8 cellular contexts compared by ENCODE assay signal in the genomic region with DNA sequence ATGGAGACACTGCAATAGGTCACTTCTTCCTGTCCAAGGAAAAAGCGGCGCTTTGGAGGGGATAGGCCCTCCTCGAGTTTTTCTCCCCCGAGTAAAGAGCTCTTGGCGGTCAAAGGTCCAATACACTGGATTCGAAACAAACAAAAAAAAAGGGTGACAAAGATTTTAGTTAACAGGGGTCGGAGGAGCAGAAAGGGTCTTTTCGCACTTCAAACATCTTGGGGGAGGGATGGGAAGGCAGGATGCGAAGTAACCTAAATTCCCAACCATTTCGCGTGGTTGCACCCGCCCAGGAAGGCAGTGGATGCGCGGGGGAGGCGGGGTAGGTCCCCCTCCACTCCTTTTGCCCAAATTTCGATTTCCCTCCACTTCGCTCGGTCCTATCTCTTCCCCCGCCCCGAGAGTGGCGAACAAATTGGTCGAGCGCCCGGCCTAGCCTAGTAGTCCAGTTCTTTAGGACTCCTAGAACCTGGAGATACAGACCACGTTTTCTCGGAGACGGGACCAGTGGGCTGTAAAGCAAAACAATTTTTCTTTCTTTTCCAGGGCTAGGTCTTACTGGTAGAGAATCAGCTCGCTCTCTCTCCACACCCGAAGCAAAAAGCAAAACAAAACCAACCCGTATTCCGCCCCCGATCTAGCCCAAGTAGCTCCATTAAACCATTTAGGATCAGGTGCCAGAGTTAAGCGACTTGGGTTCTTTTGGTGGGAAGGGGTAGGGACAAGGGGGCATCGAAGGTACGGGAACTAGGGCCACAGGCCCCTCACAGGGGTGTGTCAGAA. TPM values are rescaled to one million over a fixed set of nuclear protein-coding genes. Genes with fewer than 3 reads are reported as not detected.
DNase-seq lines count a peak whose midpoint lies in the region; ATAC-seq, FAIRE-seq and TF ChIP-seq lines count a peak whose summit lies in the region.

No MANE protein-coding gene starts in this region.

- H3K27me3 ChIP-seq in right cardiac atrium (ENCODE audit: control insufficient read depth, insufficient read depth): no peaks in the 10 kb centered on the region

- DNase-seq in A549 (ENCODE audit: low read depth in 1 of 2, low spot score in 1 of 2) (peak; percentile 26 to 64), NCI-H82 treated with DMSO at 0.1 percent for 48 hours (lab: John Stamatoyannopoulos, UW; ENCODE audit: unreplicated experiment) (peak; percentile 33), amygdala (lab: John Stamatoyannopoulos, UW) (peak in 43 of 56 donors; percentile 1 to 51 (median 13)), right cardiac atrium (peak; percentile 61 to 87 (median 83)), posterior vena cava (ENCODE audit: low spot score) (peak; percentile 85)

- ATAC-seq in A549: peak; percentile 16 to 21
- ATAC-seq in GM18498 (IDR thresholded peaks at IDR 0.05; ENCODE audit: unreplicated experiment): peak; percentile 2
- ATAC-seq in right cardiac atrium: peak; percentile 23 to 46
- no peak for ATAC-seq in GM21737 (IDR thresholded peaks at IDR 0.05; ENCODE audit: unreplicated experiment)
- no peak for ATAC-seq in GM21367 (IDR thresholded peaks at IDR 0.05; ENCODE audit: unreplicated experiment)

- TF ChIP-seq EP300 in A549 (IDR thresholded peaks at IDR 0.05): no peak

- no peak for TF ChIP-seq RAD21 in A549 (conservative IDR thresholded peaks at IDR 0.05 in 1 of 2, IDR thresholded peaks at IDR 0.05 in 1 of 2)

- WGBS in A549 (ENCODE audit: missing lambda C conversion rate): under 1% methylated on average over 34 of the region's 35 CpGs
- under 1% methylated on average over 35 of the region's 35 CpGs for WGBS in right cardiac atrium

- H3K4me2 ChIP-seq in A549: peak overlapping the region; percentile 97

- H3K27ac ChIP-seq in A549 (peak overlapping the region; percentile 90 to 96), right cardiac atrium (ENCODE audit: low read length) (peak overlapping the region; percentile 99)

- intact Hi-C loops in right cardiac atrium (cut with DNase I) (no loop called here), posterior vena cava (cut with DNase I) (loop anchor here (2.0 to 5.0 kb wide), 3 partner anchors 15 to 483 kb away; no protein-coding TSS in a partner anchor)

- no peak for TF ChIP-seq CTCF in A549 (IDR thresholded peaks at IDR 0.05)

- H3K4me1 ChIP-seq in A549: peaks cover 14% of the 10 kb centered on the region
- H3K4me1 ChIP-seq in right cardiac atrium (ENCODE audit: control insufficient read depth, insufficient read depth, low read length): no peaks in the 10 kb centered on the region

- CTCF ChIA-PET in A549 (lab: Yijun Ruan, JAX): interaction anchor here (0.6 to 3.0 kb wide), 7 partner anchors 12 to 361 kb away, joined by 3 to 31 read pairs (median 5); no protein-coding TSS in a partner anchor

- H3K4me3 ChIP-seq in A549 (peak overlapping the region; percentile 94), right cardiac atrium (ENCODE audit: low read length) (peak overlapping the region; percentile 98)

- peak; percentile 34 for TF ChIP-seq POLR2A in A549 (IDR thresholded peaks at IDR 0.05; ENCODE audit: low read length)

- FAIRE-seq in A549 (lab: Jason Lieb, UNC): no peak

- POLR2A ChIA-PET in A549 (lab: Yijun Ruan, JAX): interaction anchor here (0.7 to 1.9 kb wide), 3 partner anchors 13 to 182 kb away, joined by 4 to 5 read pairs (median 4); no protein-coding TSS in a partner anchor

- no peaks in the 10 kb centered on the region for H3K9me3 ChIP-seq in A549
- H3K9me3 ChIP-seq in right cardiac atrium (ENCODE audit: control insufficient read depth, low read length): no peaks in the 10 kb centered on the region

TF ChIP-seq in A549, 52 proteins besides CTCF, POLR2A, EP300 and RAD21:
- TF ChIP-seq ZNF302 (CRISPR knock-in tag; IDR thresholded peaks at IDR 0.05): no peak
- TF ChIP-seq, protein P1, sequence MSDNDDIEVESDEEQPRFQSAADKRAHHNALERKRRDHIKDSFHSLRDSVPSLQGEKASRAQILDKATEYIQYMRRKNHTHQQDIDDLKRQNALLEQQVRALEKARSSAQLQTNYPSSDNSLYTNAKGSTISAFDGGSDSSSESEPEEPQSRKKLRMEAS (IDR thresholded peaks at IDR 0.05): peak; percentile 22; the same call in 1 of the 2 replicates
- TF ChIP-seq, protein P2, sequence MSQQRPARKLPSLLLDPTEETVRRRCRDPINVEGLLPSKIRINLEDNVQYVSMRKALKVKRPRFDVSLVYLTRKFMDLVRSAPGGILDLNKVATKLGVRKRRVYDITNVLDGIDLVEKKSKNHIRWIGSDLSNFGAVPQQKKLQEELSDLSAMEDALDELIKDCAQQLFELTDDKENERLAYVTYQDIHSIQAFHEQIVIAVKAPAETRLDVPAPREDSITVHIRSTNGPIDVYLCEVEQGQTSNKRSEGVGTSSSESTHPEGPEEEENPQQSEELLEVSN (IDR thresholded peaks at IDR 0.05; ENCODE audit: borderline replicate concordance, low read depth): peak; percentile 55; the same call in 1 of the 2 replicates
- no peak for TF ChIP-seq RNF2 (IDR thresholded peaks at IDR 0.05; ENCODE audit: borderline replicate concordance, low read depth)
- TF ChIP-seq HOXA7 (CRISPR knock-in tag; IDR thresholded peaks at IDR 0.05): no peak
- TF ChIP-seq JUN (IDR thresholded peaks at IDR 0.05): peak in 1 of 2 experiments; percentile 11; a peak in 1 of 5 replicates

RNA-seq across cellular contexts. Expression of a gene that starts 2.0 kb away (rescaled TPM):
- polyA plus RNA-seq in A549 (2011; rRNA removed) (67.3 and 92.8 TPM in 2 replicates), A549 (2017; fragmentation: RNase III; extraction: RNeasy Plus Mini Kit Qiagen cat#74134 plus additional on column Dnase treatment) (45.5 to 49.5 TPM (median 46.2 TPM) in 3 replicates), right cardiac atrium (11.9 TPM)
- 11.2 and 12.0 TPM in 2 replicates for polyA plus RNA-seq in A549 (2012; cell fraction: cytosol; rRNA removed)
- polyA plus RNA-seq in A549 (2012; cell fraction: nucleus; rRNA removed): 7.9 and 10.0 TPM in 2 replicates
- polyA minus RNA-seq in A549 (2011; rRNA and poly(A)+ RNA removed): 45.4 and 48.3 TPM in 2 replicates
- total RNA-seq in right cardiac atrium (10 to 100 TPM; 37.5 to 43.4 (median 40.6) TPM), posterior vena cava (10 to 100 TPM; 51.7 to 64.4 TPM)

Comparison
In these comparisons a context has a peak if more than half of its experiments do, and no peak if none do; other contexts are left out.
1. ATAC-seq: peak in A549 (2 of 2), GM18498 (single experiment) and right cardiac atrium (2 of 2); none in GM21737 (single experiment) and GM21367 (single experiment).
2. DNase-seq: peak in every context shown above with its lines; median percentile 85 in posterior vena cava; 83 in right cardiac atrium; 45 in A549; 33 in NCI-H82 treated with DMSO at 0.1 percent for 48 hours; 13 in amygdala.
3. intact Hi-C loops: an anchor here in posterior vena cava (2.0 to 5.0 kb wide); none called in right cardiac atrium.